Comparison of ENCODE assay signal across 8 cellular contexts in genomic region chr6:16414205-16414604, GRCh38.
A peak's percentile ranks its signal among the peaks of the same experiment; 100 is the strongest.
DNase-seq lines count a peak whose midpoint lies in the region; ATAC-seq and TF ChIP-seq lines count a peak whose summit lies in the region.
"Had no signal": no experiment of that assay in that cellular context is flagged by ENCODE, and none has a peak within 500 bp of the region (broad histone marks: within the 10 kb centered on the region; RNA-seq: fewer than 3 reads in every experiment).

No MANE protein-coding gene starts in this region.

- peak; percentile 46 for ATAC-seq in GM19043 (IDR thresholded peaks at IDR 0.05; ENCODE audit: low read depth, unreplicated experiment)
- peak; percentile 70 for ATAC-seq in HG02798 (IDR thresholded peaks at IDR 0.05; ENCODE audit: poor library complexity, unreplicated experiment)
- no peak for ATAC-seq in esophagus mucosa
- ATAC-seq in GM18870 (IDR thresholded peaks at IDR 0.05; ENCODE audit: unreplicated experiment), result no peak
- ATAC-seq: HCT116 had no signal

- DNase-seq in activated CD4-positive, alpha-beta T cell treated with anti-CD3 and anti-CD28 coated beads, Interleukin-2, amount 50 U/mL, for 1 hour, result peak; percentile 25
- DNase-seq in retinal pigment epithelial cell (ENCODE audit: low read depth) (peak; percentile 51), immature natural killer cell (no peak)

- peaks cover 4 to 17% of the 10 kb centered on the region in 2 donors for H3K4me1 Mint-ChIP-seq in immature natural killer cell

- peak overlapping the region in 3 of 6 donors; percentile 20 to 71 (median 48) for H3K27ac Mint-ChIP-seq in immature natural killer cell

- H3K27me3 Mint-ChIP-seq in immature natural killer cell (ENCODE audit: low read depth in 3 of 3), result peaks cover 0 to 2% (median 0%) of the 10 kb centered on the region in 3 donors

- H3K4me3 ChIP-seq in retinal pigment epithelial cell (ENCODE audit: low read length), result no peak overlapping the region

- H3K9me3 Mint-ChIP-seq in immature natural killer cell, result no peaks in the 10 kb centered on the region

- H3K36me3 Mint-ChIP-seq in immature natural killer cell, result no peaks in the 10 kb centered on the region

- no peak for TF ChIP-seq CTCF in retinal pigment epithelial cell (conservative IDR thresholded peaks at IDR 0.05; ENCODE audit: low read depth, low read length)

- peak overlapping the region in 1 of 5 donors; percentile 80 for H3K4me3 Mint-ChIP-seq in immature natural killer cell

Comparison
In these comparisons a context has a peak if more than half of its experiments do, and no peak if none do; other contexts are left out.
1. ATAC-seq: peak in GM19043 (single experiment) and HG02798 (single experiment); none in esophagus mucosa (single experiment) and GM18870 (single experiment).
2. DNase-seq: peak in activated CD4-positive, alpha-beta T cell treated with anti-CD3 and anti-CD28 coated beads, Interleukin-2, amount 50 U/mL, for 1 hour (single experiment) and retinal pigment epithelial cell (single experiment); none in immature natural killer cell (0 of 3).